Comparison of ENCODE assay signal across 18 cellular contexts in genomic region chr22:32700186-32700882, GRCh38.
DNase-seq lines count a peak whose midpoint lies in the region; ATAC-seq, FAIRE-seq and TF ChIP-seq lines count a peak whose summit lies in the region.
"Had no signal": no experiment of that assay in that cellular context is flagged by ENCODE, and none has a peak within 500 bp of the region (broad histone marks: within the 10 kb centered on the region; RNA-seq: fewer than 3 reads in every experiment).

No MANE protein-coding gene starts in this region.

- H3K4me3 Mint-ChIP-seq in astrocyte (ENCODE audit: unreplicated experiment), result no peak overlapping the region
- H3K4me3 Mint-ChIP-seq in CD4-positive, alpha-beta T cell, result no peak overlapping the region
- H3K4me3 Mint-ChIP-seq: activated T-helper 17 cell treated with anti-CD3 and anti-CD28 coated beads, Interleukin-2, amount 50 U/mL, for 72 hours; central memory CD8-positive, alpha-beta T cell; mesothelial cell of epicardium had no signal

- H3K9me3 ChIP-seq in astrocyte (ENCODE audit: insufficient read depth, low read depth, low read length) (peaks cover 5% of the 10 kb centered on the region), gastroesophageal sphincter (peaks cover 0 to 7% (median 0%) of the 10 kb centered on the region in 3 donors), osteoblast (ENCODE audit: low read depth, low read length) (peaks cover 3% of the 10 kb centered on the region)
- H3K9me3 ChIP-seq in CD4-positive, alpha-beta T cell (ENCODE audit: control insufficient read depth, low read length), result peaks cover 1% of the 10 kb centered on the region

- H3K4me3 ChIP-seq in AG10803 (ENCODE audit: low read length), result no peak overlapping the region
- no peak overlapping the region for H3K4me3 ChIP-seq in astrocyte (ENCODE audit: insufficient read depth, low read depth, low read length)
- no peak overlapping the region for H3K4me3 ChIP-seq in gastroesophageal sphincter
- H3K4me3 ChIP-seq in osteoblast (ENCODE audit: insufficient read depth, low read length), result no peak overlapping the region

- POLR2A ChIA-PET in CD4-positive, alpha-beta T cell (lab: Charles Lee), result no interaction called here

- ATAC-seq in gastroesophageal sphincter, result peak; percentile 70
- ATAC-seq in CD4-positive, alpha-beta T cell (ENCODE audit: poor library complexity), result no peak
- ATAC-seq: activated T-helper 17 cell treated with anti-CD3 and anti-CD28 coated beads, Interleukin-2, amount 50 U/mL, for 72 hours had no signal

- H3K27ac Mint-ChIP-seq in astrocyte (ENCODE audit: unreplicated experiment), result peak overlapping the region; percentile 43
- H3K27ac Mint-ChIP-seq in CD4-positive, alpha-beta T cell, result no peak overlapping the region
- H3K27ac Mint-ChIP-seq: activated T-helper 17 cell treated with anti-CD3 and anti-CD28 coated beads, Interleukin-2, amount 50 U/mL, for 72 hours; mesothelial cell of epicardium; progenitor cell of endocrine pancreas had no signal

- H3K4me1 ChIP-seq in astrocyte (ENCODE audit: insufficient read depth, low read length) (peaks cover 14% of the 10 kb centered on the region), gastroesophageal sphincter (peaks cover 0 to 19% (median 0%) of the 10 kb centered on the region in 3 donors), osteoblast (ENCODE audit: insufficient read depth, low read length) (peaks cover 25% of the 10 kb centered on the region)

- peak; percentile 72 for FAIRE-seq in astrocyte (lab: Jason Lieb, UNC)

- no peak for TF ChIP-seq POLR2A in gastroesophageal sphincter (IDR thresholded peaks at IDR 0.05)

- H4K20me1 ChIP-seq in astrocyte (ENCODE audit: insufficient read depth, low read length) (no peaks in the 10 kb centered on the region), osteoblast (ENCODE audit: insufficient read depth, low read length) (no peaks in the 10 kb centered on the region)

- CTCF ChIA-PET in CD4-positive, alpha-beta T cell (lab: Charles Lee), result no interaction called here

- WGBS in gastroesophageal sphincter (ENCODE audit: low coverage in 1 of 2), 2 donors, result 37 to 50% methylated on average over 4 of the region's 4 CpGs

- H3K79me2 ChIP-seq in astrocyte (ENCODE audit: insufficient read depth, low read length) (no peaks in the 10 kb centered on the region), osteoblast (ENCODE audit: insufficient read depth, low read length) (no peaks in the 10 kb centered on the region)

- H2AFZ ChIP-seq in astrocyte (ENCODE audit: low read depth, low read length) (no peak overlapping the region), osteoblast (ENCODE audit: low read length) (peak overlapping the region; percentile 2)

- H3K36me3 Mint-ChIP-seq in astrocyte (ENCODE audit: low read depth, unreplicated experiment), result no peaks in the 10 kb centered on the region
- H3K36me3 Mint-ChIP-seq in CD4-positive, alpha-beta T cell (ENCODE audit: low read depth), result no peaks in the 10 kb centered on the region

- TF ChIP-seq EP300 in gastroesophageal sphincter (IDR thresholded peaks at IDR 0.05), result no peak

- TF ChIP-seq CTCF in AG10803 (conservative IDR thresholded peaks at IDR 0.05; ENCODE audit: low read length) (no peak), astrocyte (IDR thresholded peaks at IDR 0.05; ENCODE audit: insufficient read depth, low read depth, low read length) (no peak), gastroesophageal sphincter (IDR thresholded peaks at IDR 0.05) (no peak), osteoblast (IDR thresholded peaks at IDR 0.05; ENCODE audit: extremely low read depth, low read depth, low read length) (no peak)
- TF ChIP-seq CTCF in CD4-positive, alpha-beta T cell (IDR thresholded peaks at IDR 0.05), result no peak

- H3K4me2 ChIP-seq in astrocyte (ENCODE audit: low read length), result no peak overlapping the region
- H3K4me2 ChIP-seq in osteoblast (ENCODE audit: insufficient read depth, low read length), result peak overlapping the region; percentile 4

- H3K27me3 ChIP-seq in astrocyte (ENCODE audit: insufficient read depth, low read length) (no peaks in the 10 kb centered on the region), gastroesophageal sphincter (no peaks in the 10 kb centered on the region), osteoblast (ENCODE audit: insufficient read depth, low read length) (no peaks in the 10 kb centered on the region)
- peaks cover 4% of the 10 kb centered on the region for H3K27me3 ChIP-seq in CD4-positive, alpha-beta T cell (ENCODE audit: control insufficient read depth, insufficient read depth, low read length)

- peaks cover 3% of the 10 kb centered on the region for H3K9me3 Mint-ChIP-seq in astrocyte (ENCODE audit: unreplicated experiment)
- peaks cover 2% of the 10 kb centered on the region for H3K9me3 Mint-ChIP-seq in CD4-positive, alpha-beta T cell
- H3K9me3 Mint-ChIP-seq: central memory CD8-positive, alpha-beta T cell had no signal

- no peaks in the 10 kb centered on the region for H3K27me3 Mint-ChIP-seq in astrocyte (ENCODE audit: low read depth, unreplicated experiment)
- H3K27me3 Mint-ChIP-seq in CD4-positive, alpha-beta T cell, result peaks cover 19% of the 10 kb centered on the region
- H3K27me3 Mint-ChIP-seq: progenitor cell of endocrine pancreas had no signal

- peaks cover 27% of the 10 kb centered on the region for H3K4me1 Mint-ChIP-seq in astrocyte (ENCODE audit: low read depth, unreplicated experiment)
- no peaks in the 10 kb centered on the region for H3K4me1 Mint-ChIP-seq in CD4-positive, alpha-beta T cell (ENCODE audit: low read depth)
- H3K4me1 Mint-ChIP-seq: activated T-helper 17 cell treated with anti-CD3 and anti-CD28 coated beads, Interleukin-2, amount 50 U/mL, for 72 hours; central memory CD8-positive, alpha-beta T cell had no signal

- H3K9ac ChIP-seq in astrocyte (ENCODE audit: low read length), result no peak overlapping the region

- H3K27ac ChIP-seq in astrocyte (ENCODE audit: low read depth, low read length) (no peak overlapping the region), gastroesophageal sphincter (peak overlapping the region; percentile 32 to 68 (median 66)), osteoblast (ENCODE audit: low read depth, low read length) (no peak overlapping the region)
- H3K27ac ChIP-seq in CD4-positive, alpha-beta T cell (ENCODE audit: low read depth, low read length), result no peak overlapping the region

- H3K36me3 ChIP-seq in astrocyte (ENCODE audit: insufficient read depth, low read length) (no peaks in the 10 kb centered on the region), gastroesophageal sphincter (no peaks in the 10 kb centered on the region), osteoblast (ENCODE audit: insufficient read depth, low read length) (no peaks in the 10 kb centered on the region)

- DNase-seq in AG10803 (ENCODE audit: low read depth), result peak; percentile 73
- DNase-seq in astrocyte (ENCODE audit: low read depth), result no peak
- peak; percentile 48 for DNase-seq in osteoblast (ENCODE audit: insufficient read length, low spot score, missing footprints)
- DNase-seq in NCI-H187 treated with DMSO at 0.1 percent for 48 hours (lab: John Stamatoyannopoulos, UW), result no peak
- DNase-seq in NOMO-1 treated with dmso at 0.1 percent for 144 hours (lab: John Stamatoyannopoulos, UW; ENCODE audit: unreplicated experiment), result no peak
- DNase-seq in CD4-positive, alpha-beta T cell, result no peak
- no peak for DNase-seq in stimulated activated CD8-positive, alpha-beta memory T cell treated with anti-CD3 and anti-CD28 coated beads, Interleukin-4, amount 100 ng/mL, for 48 hours
- DNase-seq: activated CD4-positive, alpha-beta T cell treated with anti-CD3 and anti-CD28 coated beads for 4 hours; DMS153; glutamatergic neuron; HCEC 1CT; NCI-H2029 treated with DMSO at 0.1 percent for 48 hours; T-helper 1 cell had no signal

- intact Hi-C loops in CD4-positive, alpha-beta T cell (cut with DNase I, micrococcal nuclease), result no loop called here

Comparison
In these comparisons a context has a peak if more than half of its experiments do, and no peak if none do; other contexts are left out.
1. DNase-seq: peak in AG10803 (single experiment) and osteoblast (single experiment); none in astrocyte (single experiment), NCI-H187 treated with DMSO at 0.1 percent for 48 hours (single experiment), NOMO-1 treated with dmso at 0.1 percent for 144 hours (single experiment), CD4-positive, alpha-beta T cell (0 of 10) and stimulated activated CD8-positive, alpha-beta memory T cell treated with anti-CD3 and anti-CD28 coated beads, Interleukin-4, amount 100 ng/mL, for 48 hours (single experiment).
2. H3K27ac ChIP-seq: peak in gastroesophageal sphincter (4 of 4); none in astrocyte (single experiment), osteoblast (single experiment) and CD4-positive, alpha-beta T cell (single experiment).